ENCODE assay signal across 9 cellular contexts in genomic region chr19:38209671-38210457, GRCh38. TPM values are rescaled to one million over a fixed set of nuclear protein-coding genes. Genes with fewer than 3 reads are reported as not detected.
DNase-seq lines count a peak whose midpoint lies in the region; ATAC-seq and TF ChIP-seq lines count a peak whose summit lies in the region.
"Had no signal": no experiment of that assay in that cellular context is flagged by ENCODE, and none has a peak within 500 bp of the region (broad histone marks: within the 10 kb centered on the region; RNA-seq: fewer than 3 reads in every experiment).

No MANE protein-coding gene starts in this region.

- intact Hi-C loops in cardiac septum (cut with DNase I), result no loop called here

- H3K27me3 ChIP-seq in parathyroid adenoma (ENCODE audit: control insufficient read depth, insufficient read depth, low read length), result no peaks in the 10 kb centered on the region

- H3K4me3 ChIP-seq in SK-N-MC (peak overlapping the region; percentile 53), parathyroid adenoma (ENCODE audit: low read depth, low read length) (no peak overlapping the region)

- no peak overlapping the region for H3K27ac ChIP-seq in SK-N-MC
- no peak overlapping the region for H3K27ac ChIP-seq in parathyroid adenoma

- no peak for ATAC-seq in stimulated activated naive CD8-positive, alpha-beta T cell treated with anti-CD3 and anti-CD28 coated beads, Interleukin-15, Interleukin-2, amounts not matched to agents 100 U/mL and 50 U/mL, for 24 hours

- H3K9me3 ChIP-seq in SK-N-MC (ENCODE audit: low read depth, low read length) (no peaks in the 10 kb centered on the region), parathyroid adenoma (ENCODE audit: control insufficient read depth, low read length) (no peaks in the 10 kb centered on the region)

- DNase-seq in DMS53 (lab: John Stamatoyannopoulos, UW), result peak; percentile 79
- DNase-seq in SK-N-MC (ENCODE audit: low read depth, low spot score), result no peak
- DNase-seq in cardiac septum (ENCODE audit: low spot score), result peak; percentile 82
- DNase-seq in activated CD4-positive, alpha-beta T cell treated with anti-CD3 and anti-CD28 coated beads, Interleukin-2, amount 50 U/mL, for 4 hours, result no peak
- no peak for DNase-seq in activated CD8-positive, alpha-beta memory T cell treated with anti-CD3 and anti-CD28 coated beads, Interleukin-2, amount 50 U/mL, for 48 hours
- no peak for DNase-seq in dedifferentiated amniotic fluid mesenchymal stem cell (ENCODE audit: extremely low spot score)
- DNase-seq in stimulated activated naive CD8-positive, alpha-beta T cell treated with anti-CD3 and anti-CD28 coated beads, Interleukin-15, Interleukin-2, amounts not matched to agents 100 U/mL and 50 U/mL, for 24 hours, result no peak

- TF ChIP-seq CTCF in parathyroid adenoma (IDR thresholded peaks at IDR 0.05), result no peak

- H3K4me1 ChIP-seq in parathyroid adenoma, result peaks cover 22% of the 10 kb centered on the region

- H3K79me2 ChIP-seq in parathyroid adenoma, result no peaks in the 10 kb centered on the region

- peak overlapping the region; percentile 60 for H2AFZ ChIP-seq in parathyroid adenoma

- no peak overlapping the region for H3K9ac ChIP-seq in SK-N-MC (ENCODE audit: insufficient read length)
- H3K9ac ChIP-seq in parathyroid adenoma, result no peak overlapping the region

- H3K4me2 ChIP-seq in parathyroid adenoma (ENCODE audit: low read length), result no peak overlapping the region

- H3K36me3 ChIP-seq in SK-N-MC (ENCODE audit: insufficient read depth, low read length), result no peaks in the 10 kb centered on the region
- no peaks in the 10 kb centered on the region for H3K36me3 ChIP-seq in parathyroid adenoma (ENCODE audit: control insufficient read depth, insufficient read depth, low read length)

RNA-seq across cellular contexts. Expression of gene DPF1, which starts 14.2 kb away (rescaled TPM):
- 0.51 TPM for total RNA-seq in cardiac septum
- total RNA-seq: subcutaneous adipose tissue had no signal

RNA-seq across cellular contexts. Expression of gene PPP1R14A, which starts 46.3 kb away (rescaled TPM):
- 23.9 TPM for total RNA-seq in cardiac septum

RNA-seq across cellular contexts. Expression of gene SPINT2, which starts 54.5 kb away (rescaled TPM):
- total RNA-seq in cardiac septum, result 17.3 TPM

Comparison
In these comparisons a context has a peak if more than half of its experiments do, and no peak if none do; other contexts are left out.
1. DNase-seq: peak in DMS53 (single experiment) and cardiac septum (single experiment); none in SK-N-MC (single experiment), activated CD4-positive, alpha-beta T cell treated with anti-CD3 and anti-CD28 coated beads, Interleukin-2, amount 50 U/mL, for 4 hours (0 of 2), activated CD8-positive, alpha-beta memory T cell treated with anti-CD3 and anti-CD28 coated beads, Interleukin-2, amount 50 U/mL, for 48 hours (single experiment), dedifferentiated amniotic fluid mesenchymal stem cell (single experiment) and stimulated activated naive CD8-positive, alpha-beta T cell treated with anti-CD3 and anti-CD28 coated beads, Interleukin-15, Interleukin-2, amounts not matched to agents 100 U/mL and 50 U/mL, for 24 hours (single experiment).